17 cellular contexts compared by ENCODE assay signal in the genomic region with DNA sequence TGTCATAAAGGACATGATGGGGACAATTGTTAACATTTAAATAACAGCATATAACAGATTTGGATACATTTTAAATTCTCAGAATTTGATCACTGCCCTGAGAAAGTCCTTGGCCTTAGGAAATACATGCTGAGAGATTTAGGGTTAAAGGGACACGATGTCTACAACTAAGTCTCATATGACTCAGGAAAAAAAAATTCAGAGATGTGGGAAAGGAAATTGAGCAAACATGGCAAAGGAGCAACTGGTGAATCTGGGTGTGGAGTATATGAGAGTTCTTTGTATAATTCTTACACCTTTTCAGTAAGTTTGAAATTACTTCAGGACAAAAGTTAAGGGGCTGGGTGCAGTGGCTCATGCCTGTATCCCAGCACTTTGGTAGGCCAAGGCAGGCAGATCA. TPM values are rescaled to one million over a fixed set of nuclear protein-coding genes. Genes with fewer than 3 reads are reported as not detected.
DNase-seq lines count a peak whose midpoint lies in the region; ATAC-seq, FAIRE-seq and TF ChIP-seq lines count a peak whose summit lies in the region.
"Had no signal": no experiment of that assay in that cellular context is flagged by ENCODE, and none has a peak within 500 bp of the region (broad histone marks: within the 10 kb centered on the region; RNA-seq: fewer than 3 reads in every experiment).

No MANE protein-coding gene starts in this region.

- H3K4me1 ChIP-seq in PC-3 (ENCODE audit: insufficient read depth, low read length) (peaks cover 16% of the 10 kb centered on the region), small intestine (ENCODE audit: control insufficient read depth in 2 of 2, insufficient read depth in 1 of 2, low read depth in 1 of 2, low read length in 1 of 2) (peaks cover 0 to 5% of the 10 kb centered on the region in 2 donors)

- TF ChIP-seq CTCF in PC-3 (conservative IDR thresholded peaks at IDR 0.05; ENCODE audit: low read depth, low read length) = no peak

- H3K27me3 ChIP-seq in PC-3 (ENCODE audit: low read length) (no peaks in the 10 kb centered on the region), small intestine (ENCODE audit: control insufficient read depth in 2 of 2, insufficient read depth in 2 of 2, low read length in 2 of 2) (no peaks in the 10 kb centered on the region)

- H3K36me3 ChIP-seq in PC-3 (ENCODE audit: low read depth, low read length) = peaks cover 18% of the 10 kb centered on the region; the same call in 1 of the 2 replicates
- no peaks in the 10 kb centered on the region for H3K36me3 ChIP-seq in small intestine (ENCODE audit: control insufficient read depth in 2 of 2, insufficient read depth in 2 of 2, low read length in 2 of 2)

- no peak for FAIRE-seq in small intestine (lab: Jason Lieb, UNC)

- peak; percentile 80 for ATAC-seq in PC-3
- ATAC-seq: activated CD8-positive, alpha-beta T cell treated with anti-CD3 and anti-CD28 coated beads, Interleukin-2, amount 10 ng/mL, durations not matched to agents 7 days and 5 days; Right ventricle myocardium inferior; stimulated activated naive B cell treated with anti-CD40 and anti-IgM and Interleukin-4, amounts not matched to agents 10 μg/mL and 1 μg/mL and 100 μg/mL, for 72 hours had no signal

- H3K27ac ChIP-seq in PC-3 (ENCODE audit: low read length) (peak overlapping the region; percentile 18; the same call in 1 of the 2 replicates), small intestine (ENCODE audit: low read depth in 1 of 2, low read length in 1 of 2) (no peak overlapping the region)

- H4K20me1 ChIP-seq in PC-3 (ENCODE audit: low read length) = no peaks in the 10 kb centered on the region

- H3K9ac ChIP-seq in PC-3 (ENCODE audit: low read length) = no peak overlapping the region

- H3K4me3 ChIP-seq in PC-3 (ENCODE audit: low read length) (no peak overlapping the region), small intestine (ENCODE audit: low read depth in 1 of 2, low read length in 2 of 2) (no peak overlapping the region)

- H3K9me3 ChIP-seq in PC-3 (ENCODE audit: low read length) = no peaks in the 10 kb centered on the region
- H3K9me3 ChIP-seq in small intestine (ENCODE audit: control insufficient read depth, low read depth) = no peaks in the 10 kb centered on the region

- DNase-seq in EH (ENCODE audit: low read depth) (peak; percentile 88), PC-3 (peak; percentile 76), dermis blood vessel endothelial cell (peak; percentile 59), myocyte (ENCODE audit: low read depth) (peak; percentile 52), small intestine (no peak), NCI-H69 (lab: John Stamatoyannopoulos, UW) (no peak), NCI-H1105 (lab: John Stamatoyannopoulos, UW) (no peak), SHP77 (lab: John Stamatoyannopoulos, UW) (no peak)
- DNase-seq: activated CD8-positive, alpha-beta T cell treated with anti-CD3 and anti-CD28 coated beads, Interleukin-2, amount 10 ng/mL, durations not matched to agents 7 days and 5 days; activated naive CD4-positive, alpha-beta T cell treated with Interleukin-2 at 50 U/mL for 16 hours; foreskin melanocyte; NCI-H1092; NCI-H524 treated with DMSO at 0.1 percent for 48 hours; stimulated activated CD4-positive, alpha-beta T cell treated with anti-CD3 and anti-CD28 coated beads, Interleukin-4, amount 100 ng/mL, for 1 hour; stimulated activated naive B cell treated with anti-CD40 and anti-IgM and Interleukin-4, amounts not matched to agents 10 μg/mL and 1 μg/mL and 100 μg/mL, for 72 hours had no signal

- peak overlapping the region; percentile 30 for H3K4me2 ChIP-seq in PC-3 (ENCODE audit: low read length)

- intact Hi-C loops in PC-3 (cut with micrococcal nuclease) = no loop called here

- H2AFZ ChIP-seq in PC-3 (ENCODE audit: low read length) = no peak overlapping the region

- no peaks in the 10 kb centered on the region for H3K79me2 ChIP-seq in PC-3 (ENCODE audit: low read length)

- CTCF ChIA-PET in PC-3 (lab: Charles Lee) = no interaction called here

- no peaks in the 10 kb centered on the region for H3F3A ChIP-seq in PC-3 (ENCODE audit: low read length, unreplicated experiment)

- H3K9me2 ChIP-seq in PC-3 (replicated peaks; ENCODE audit: low read length) = no peaks in the 10 kb centered on the region

- WGBS in small intestine, 3 donors = 24 to 44% (median 25%) methylated on average over 1 of the region's 1 CpG

- BruUV-seq in PC-3 (replicated peaks; lab: Mats Ljungman, UMichigan) = no TSS peak

- POLR2A ChIA-PET in PC-3 (lab: Charles Lee; ENCODE audit: unreplicated experiment) = no interaction called here

RNA-seq across cellular contexts. Expression of a gene that starts 18.2 kb away (rescaled TPM):
- total RNA-seq in PC-3 (2014; rRNA removed) (34.3 and 46.8 TPM in 2 replicates), dermis blood vessel endothelial cell (3.0 and 4.9 TPM in 2 replicates), myocyte (5.4 and 5.5 TPM in 2 replicates)
- polyA plus RNA-seq in myocyte (2012) = 4.2 TPM
- polyA plus RNA-seq in small intestine = 1 to 10 TPM; 2.2 to 5.4 (median 3.1) TPM
- total RNA-seq: activated CD8-positive, alpha-beta T cell treated with anti-CD3 and anti-CD28 coated beads, Interleukin-2, amount 10 ng/mL, durations not matched to agents 7 days and 5 days had no signal

RNA-seq across cellular contexts. Expression of a gene that starts 32.3 kb away (rescaled TPM):
- total RNA-seq in PC-3 (2014; rRNA removed) (not detected in 2 replicates), dermis blood vessel endothelial cell (0.05 and 0.34 TPM in 2 replicates), myocyte (not detected in 2 replicates)
- not detected for polyA plus RNA-seq in myocyte (2012)
- 1 to 10 TPM in 1 of 3 donors, under 1 TPM in 1, not detected in 1; 0.81 to 2.0 TPM for polyA plus RNA-seq in small intestine
- total RNA-seq: activated CD8-positive, alpha-beta T cell treated with anti-CD3 and anti-CD28 coated beads, Interleukin-2, amount 10 ng/mL, durations not matched to agents 7 days and 5 days; pulmonary artery endothelial cell had no signal

RNA-seq across cellular contexts. Expression of a gene that starts 34.5 kb away (rescaled TPM):
- total RNA-seq in PC-3 (2014; rRNA removed) (0.12 and 0.29 TPM in 2 replicates), dermis blood vessel endothelial cell (not detected in 2 replicates), myocyte (not detected in 2 replicates)
- polyA plus RNA-seq in myocyte (2012) = not detected
- not detected for polyA plus RNA-seq in small intestine
- total RNA-seq: activated CD8-positive, alpha-beta T cell treated with anti-CD3 and anti-CD28 coated beads, Interleukin-2, amount 10 ng/mL, durations not matched to agents 7 days and 5 days; Right ventricle myocardium inferior had no signal

RNA-seq across cellular contexts. Expression of a gene that starts 35.9 kb away (rescaled TPM):
- 48.6 and 50.7 TPM in 2 replicates for total RNA-seq in PC-3 (2014; rRNA removed)
- 73.0 and 73.5 TPM in 2 replicates for total RNA-seq in dermis blood vessel endothelial cell
- total RNA-seq in myocyte = 103 and 104 TPM in 2 replicates
- polyA plus RNA-seq in myocyte (2012) = 64.1 TPM
- 10 to 100 TPM; 31.1 to 88.6 (median 72.4) TPM for polyA plus RNA-seq in small intestine

RNA-seq across cellular contexts. Expression of a gene that starts 56.1 kb away (rescaled TPM):
- total RNA-seq in PC-3 (2014; rRNA removed) (not detected in 2 replicates), dermis blood vessel endothelial cell (0.05 TPM in 1 of 2 replicates, not detected in the other), myocyte (not detected in 2 replicates)
- polyA plus RNA-seq in myocyte (2012) = 0.04 TPM
- not detected for polyA plus RNA-seq in small intestine
- total RNA-seq: activated CD8-positive, alpha-beta T cell treated with anti-CD3 and anti-CD28 coated beads, Interleukin-2, amount 10 ng/mL, durations not matched to agents 7 days and 5 days; pulmonary artery endothelial cell; Right ventricle myocardium inferior had no signal

Comparison
In these comparisons a context has a peak if more than half of its experiments do, and no peak if none do; other contexts are left out.
1. DNase-seq: peak in EH (single experiment), PC-3 (single experiment), dermis blood vessel endothelial cell (single experiment) and myocyte (single experiment); none in small intestine (single experiment), NCI-H69 (single experiment), NCI-H1105 (single experiment) and SHP77 (0 of 2).